Comparison of ENCODE assay signal across 25 cellular contexts in the genomic region with DNA sequence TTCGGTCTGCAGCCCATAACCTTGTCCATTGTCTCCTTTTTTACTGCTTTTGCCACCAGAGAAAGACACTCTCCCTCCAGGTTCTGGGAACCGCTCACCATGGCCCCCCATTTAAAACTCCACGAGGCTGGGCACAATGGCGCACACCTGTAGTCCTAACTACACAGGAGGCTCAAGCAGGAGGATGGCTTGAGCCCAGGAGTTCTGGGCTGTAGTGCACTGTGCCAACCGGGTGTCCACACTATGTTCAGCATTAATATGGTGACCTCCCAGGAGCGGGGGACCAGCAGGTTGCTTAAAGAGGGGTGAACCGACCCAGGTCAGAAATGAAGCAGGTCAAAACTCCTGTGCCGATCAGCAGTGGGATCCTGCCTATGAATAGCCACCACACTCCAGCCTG.
"Had no signal": no experiment of that assay in that cellular context is flagged by ENCODE, and none has a peak within 500 bp of the region (broad histone marks: within the 10 kb centered on the region; RNA-seq: fewer than 3 reads in every experiment).

No MANE protein-coding gene starts in this region.

- DNase-seq: naive thymus-derived CD4-positive, alpha-beta T cell; natural killer cell; occipital lobe; ovary; posterior cingulate gyrus; psoas muscle; right cardiac atrium; right lobe of liver; stimulated activated CD4-positive, alpha-beta T cell treated with anti-CD3 and anti-CD28 coated beads, Interleukin-15, amount 100 ng/mL, for 24 hours; stimulated activated CD4-positive, alpha-beta T cell treated with anti-CD3 and anti-CD28 coated beads, Interleukin-2, amount 100 ng/mL, for 24 hours; stimulated activated CD4-positive, alpha-beta T cell treated with anti-CD3 and anti-CD28 coated beads, Interleukin-2, amount 100 ng/mL, for 48 hours; stimulated activated CD4-positive, alpha-beta T cell treated with anti-CD3 and anti-CD28 coated beads, Interleukin-4, amount 100 ng/mL, for 24 hours; stimulated activated naive B cell treated with anti-CD40 and anti-IgM and Interleukin-4, amounts not matched to agents 10 μg/mL and 1 μg/mL and 100 μg/mL, for 72 hours; stimulated activated naive CD4-positive, alpha-beta T cell treated with Interleukin-2 at 50 U/mL for 16 hours; stomach; thyroid gland; transverse colon; upper lobe of right lung; uterus had no signal

- H3K27me3 ChIP-seq: neural progenitor cell, ovary, right lobe of liver, thyroid gland, transverse colon, upper lobe of right lung, uterus had no signal

- H3K4me2 ChIP-seq: neural progenitor cell, smooth muscle cell had no signal

- H3K9me3 ChIP-seq: ovary, psoas muscle, right lobe of liver, stomach, thoracic aorta, thyroid gland, transverse colon, upper lobe of right lung, uterus had no signal

- H3K27ac ChIP-seq: neural progenitor cell, ovary, parathyroid adenoma, psoas muscle, right lobe of liver, skin epidermis, stomach, thoracic aorta, thyroid gland, transverse colon, upper lobe of right lung, uterus had no signal

- ATAC-seq: naive thymus-derived CD4-positive, alpha-beta T cell; natural killer cell; psoas muscle; right cardiac atrium; right lobe of liver; stimulated activated effector memory CD8-positive, alpha-beta T cell treated with anti-CD3 and anti-CD28 coated beads, Interleukin-12 subunit alpha, Interleukin-12 subunit beta, amount 100 ng/mL, for 72 hours; upper lobe of right lung had no signal

- H3K36me3 ChIP-seq: neural progenitor cell, ovary, right lobe of liver, stomach, thoracic aorta, thyroid gland, transverse colon, upper lobe of right lung, uterus had no signal

- H3K4me1 ChIP-seq: thyroid gland, uterus had no signal

- H3K4me3 ChIP-seq: neural progenitor cell, ovary, psoas muscle, right lobe of liver, skin epidermis, smooth muscle cell, stomach, thoracic aorta, thyroid gland, transverse colon, upper lobe of right lung, uterus had no signal

- H3K9ac ChIP-seq: neural progenitor cell, parathyroid adenoma had no signal
